ENCODE assay signal across 1 cellular context in the genomic region with DNA sequence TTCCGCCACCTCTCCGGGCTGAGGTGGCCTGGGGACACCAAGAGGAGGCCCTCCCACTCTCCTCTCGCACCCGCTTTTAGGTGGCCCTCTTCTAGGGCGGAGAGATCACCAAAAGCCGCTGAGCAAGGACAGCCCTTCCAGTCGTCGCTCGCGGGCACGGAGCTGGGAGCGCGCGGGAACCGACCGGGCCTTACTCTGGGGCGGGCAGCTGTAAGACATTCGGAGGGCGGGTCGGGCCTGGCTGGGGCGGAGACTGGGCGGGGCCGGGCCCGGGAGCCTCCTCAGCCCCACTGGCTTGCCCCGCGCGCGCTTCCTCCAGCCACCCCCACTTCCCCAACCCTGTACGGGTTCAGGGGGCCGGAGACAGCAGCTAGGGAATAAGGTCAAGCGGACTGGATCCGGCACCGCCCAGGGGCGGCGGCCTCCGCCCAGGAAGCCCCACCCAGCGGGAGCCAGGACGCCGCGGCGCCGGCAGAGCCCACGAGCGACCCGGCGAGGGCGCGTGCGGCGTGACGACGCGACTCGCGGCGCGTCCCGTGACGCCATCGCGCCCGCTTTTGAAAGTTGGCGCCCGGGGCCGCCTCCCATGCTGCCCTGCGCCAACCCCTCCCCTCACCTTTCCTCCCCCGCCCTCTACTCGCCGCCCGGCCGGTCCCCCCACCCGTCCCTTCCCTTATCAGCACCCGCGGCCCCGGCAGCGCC.
A peak's percentile ranks its signal among the peaks of the same experiment; 100 is the strongest.
TF ChIP-seq lines count a peak whose summit lies in the region.

No MANE protein-coding gene starts in this region.

TF ChIP-seq in HCT116, 20 proteins besides CTCF, POLR2A, EP300 and RAD21 (continued from another document):
- TF ChIP-seq, protein P1, sequence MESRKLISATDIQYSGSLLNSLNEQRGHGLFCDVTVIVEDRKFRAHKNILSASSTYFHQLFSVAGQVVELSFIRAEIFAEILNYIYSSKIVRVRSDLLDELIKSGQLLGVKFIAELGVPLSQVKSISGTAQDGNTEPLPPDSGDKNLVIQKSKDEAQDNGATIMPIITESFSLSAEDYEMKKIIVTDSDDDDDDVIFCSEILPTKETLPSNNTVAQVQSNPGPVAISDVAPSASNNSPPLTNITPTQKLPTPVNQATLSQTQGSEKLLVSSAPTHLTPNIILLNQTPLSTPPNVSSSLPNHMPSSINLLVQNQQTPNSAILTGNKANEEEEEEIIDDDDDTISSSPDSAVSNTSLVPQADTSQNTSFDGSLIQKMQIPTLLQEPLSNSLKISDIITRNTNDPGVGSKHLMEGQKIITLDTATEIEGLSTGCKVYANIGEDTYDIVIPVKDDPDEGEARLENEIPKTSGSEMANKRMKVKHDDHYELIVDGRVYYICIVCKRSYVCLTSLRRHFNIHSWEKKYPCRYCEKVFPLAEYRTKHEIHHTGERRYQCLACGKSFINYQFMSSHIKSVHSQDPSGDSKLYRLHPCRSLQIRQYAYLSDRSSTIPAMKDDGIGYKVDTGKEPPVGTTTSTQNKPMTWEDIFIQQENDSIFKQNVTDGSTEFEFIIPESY (IDR thresholded peaks at IDR 0.05; ENCODE audit: extremely low read depth, insufficient replicate concordance, low read length) = no peak
- TF ChIP-seq, protein P2, sequence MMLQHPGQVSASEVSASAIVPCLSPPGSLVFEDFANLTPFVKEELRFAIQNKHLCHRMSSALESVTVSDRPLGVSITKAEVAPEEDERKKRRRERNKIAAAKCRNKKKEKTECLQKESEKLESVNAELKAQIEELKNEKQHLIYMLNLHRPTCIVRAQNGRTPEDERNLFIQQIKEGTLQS (IDR thresholded peaks at IDR 0.05) = no peak
- TF ChIP-seq EZH2phosphoT487 (IDR thresholded peaks at IDR 0.05; ENCODE audit: borderline replicate concordance) = no peak
- TF ChIP-seq, protein P3, sequence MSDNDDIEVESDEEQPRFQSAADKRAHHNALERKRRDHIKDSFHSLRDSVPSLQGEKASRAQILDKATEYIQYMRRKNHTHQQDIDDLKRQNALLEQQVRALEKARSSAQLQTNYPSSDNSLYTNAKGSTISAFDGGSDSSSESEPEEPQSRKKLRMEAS (IDR thresholded peaks at IDR 0.05) = peak; percentile 84
- TF ChIP-seq EGR1 (IDR thresholded peaks at IDR 0.05; ENCODE audit: low read depth) = peak; percentile 40; the same call in 1 of the 2 replicates
- peak; percentile 25; the same call in 1 of the 2 replicates for TF ChIP-seq ZFX (IDR thresholded peaks at IDR 0.05)
- TF ChIP-seq SRF (IDR thresholded peaks at IDR 0.05; ENCODE audit: low read depth) = peak; percentile 88
- TF ChIP-seq TCF7L2 (IDR thresholded peaks at IDR 0.05; ENCODE audit: borderline replicate concordance, extremely low read depth, insufficient read depth, insufficient read length) = peak; percentile 91
- peak; percentile 61 for TF ChIP-seq SP1 (IDR thresholded peaks at IDR 0.05; ENCODE audit: low read depth)
- peak; percentile 90 for TF ChIP-seq POLR2AphosphoS5 (IDR thresholded peaks at IDR 0.05; ENCODE audit: low read depth, low read length)
- no peak; the same call in 1 of the 2 replicates for TF ChIP-seq ELF1 (IDR thresholded peaks at IDR 0.05; ENCODE audit: borderline replicate concordance, low read depth)
